Comparison of ENCODE assay signal across 11 cellular contexts in the genomic region with DNA sequence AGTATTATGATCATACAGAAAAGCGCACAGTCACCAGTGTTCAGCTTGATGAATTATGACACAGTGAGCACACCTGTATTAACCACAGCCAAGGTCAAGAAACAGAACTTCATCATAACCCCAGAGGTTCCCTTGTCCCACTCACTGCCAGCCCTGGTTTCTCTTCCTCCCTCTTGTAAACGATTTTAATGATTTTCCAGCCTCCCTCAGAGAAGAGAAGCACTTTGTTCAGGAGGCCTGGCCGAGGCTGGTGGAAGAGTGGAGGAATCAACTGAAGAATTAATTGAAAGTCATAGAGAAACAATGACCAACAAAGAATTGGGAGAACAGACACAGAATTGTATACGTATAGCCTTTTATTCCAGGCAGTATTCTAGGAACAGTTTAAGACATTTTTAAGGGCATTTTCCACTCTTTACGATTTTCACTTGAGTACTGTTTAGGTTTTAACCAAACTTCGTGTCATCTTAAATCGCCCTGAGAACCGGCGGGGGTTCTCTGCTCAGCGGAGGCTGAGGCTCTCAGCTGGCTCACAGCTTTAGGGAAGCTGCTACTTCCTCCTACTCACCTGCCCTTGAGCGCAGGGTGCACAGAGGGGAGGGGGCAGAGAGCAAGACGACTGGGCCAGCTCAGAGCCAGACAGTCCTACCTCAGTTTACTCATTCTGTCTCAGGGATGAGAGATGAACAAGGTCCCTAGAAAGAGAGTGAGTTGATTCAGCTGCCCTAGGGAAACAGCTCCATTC.
DNase-seq lines count a peak whose midpoint lies in the region; ATAC-seq and TF ChIP-seq lines count a peak whose summit lies in the region.
"Had no signal": no experiment of that assay in that cellular context is flagged by ENCODE, and none has a peak within 500 bp of the region (broad histone marks: within the 10 kb centered on the region; RNA-seq: fewer than 3 reads in every experiment).

No MANE protein-coding gene starts in this region.

- H3K36me3 ChIP-seq in tibial nerve (no peaks in the 10 kb centered on the region), thyroid gland (no peaks in the 10 kb centered on the region)

- peaks cover 54% of the 10 kb centered on the region for H3K4me1 Mint-ChIP-seq in activated naive CD8-positive, alpha-beta T cell (ENCODE audit: low read depth)

- no peak for TF ChIP-seq CTCF in tibial nerve (IDR thresholded peaks at IDR 0.05)
- TF ChIP-seq CTCF in thyroid gland (IDR thresholded peaks at IDR 0.05), result no peak

- H3K27ac ChIP-seq in tibial nerve (no peak overlapping the region), thyroid gland (no peak overlapping the region)
- H3K27ac ChIP-seq: body of pancreas, parathyroid adenoma had no signal

- peak; percentile 43 for ATAC-seq in GM18508 (IDR thresholded peaks at IDR 0.05; ENCODE audit: insufficient read depth, unreplicated experiment)
- ATAC-seq in GM21381 (IDR thresholded peaks at IDR 0.05; ENCODE audit: unreplicated experiment), result peak; percentile 50
- peak; percentile 49 for ATAC-seq in HG03196 (IDR thresholded peaks at IDR 0.05; ENCODE audit: unreplicated experiment)
- ATAC-seq: body of pancreas had no signal

- intact Hi-C loops in thyroid gland (cut with DNase I), result no loop called here

- H3K4me1 ChIP-seq in tibial nerve, result no peaks in the 10 kb centered on the region
- no peaks in the 10 kb centered on the region for H3K4me1 ChIP-seq in thyroid gland
- H3K4me1 ChIP-seq: body of pancreas, parathyroid adenoma had no signal

- no peaks in the 10 kb centered on the region for H3K27me3 Mint-ChIP-seq in activated naive CD8-positive, alpha-beta T cell
- H3K27me3 Mint-ChIP-seq: T-cell had no signal

- peak overlapping the region; percentile 15 for H3K4me3 Mint-ChIP-seq in activated naive CD8-positive, alpha-beta T cell

- WGBS in tibial nerve, 2 donors, result 52 to 65% methylated on average over 12 of the region's 12 CpGs
- WGBS in thyroid gland, 2 donors, result 81 to 82% methylated on average over 12 of the region's 12 CpGs

- H3K4me3 ChIP-seq in tibial nerve (no peak overlapping the region), thyroid gland (replicated peaks in 1 of 3) (no peak overlapping the region)
- H3K4me3 ChIP-seq: body of pancreas had no signal

- H3K27me3 ChIP-seq in tibial nerve, result no peaks in the 10 kb centered on the region
- H3K27me3 ChIP-seq in thyroid gland, result no peaks in the 10 kb centered on the region
- H3K27me3 ChIP-seq: body of pancreas had no signal

- no peak for TF ChIP-seq EP300 in tibial nerve (IDR thresholded peaks at IDR 0.05)

- no peaks in the 10 kb centered on the region for H3K36me3 Mint-ChIP-seq in activated naive CD8-positive, alpha-beta T cell
- H3K36me3 Mint-ChIP-seq: T-cell had no signal

- H3K9me3 Mint-ChIP-seq in activated naive CD8-positive, alpha-beta T cell (ENCODE audit: low read depth), result no peaks in the 10 kb centered on the region

- TF ChIP-seq POLR2A in tibial nerve (IDR thresholded peaks at IDR 0.05), result no peak
- no peak for TF ChIP-seq POLR2A in thyroid gland (IDR thresholded peaks at IDR 0.05)

- DNase-seq in tibial nerve (ENCODE audit: low spot score in 2 of 2), result no peak
- no peak for DNase-seq in thyroid gland
- no peak for DNase-seq in UCSD-AML1 (lab: John Stamatoyannopoulos, UW; ENCODE audit: unreplicated experiment)
- no peak for DNase-seq in middle frontal gyrus (ENCODE audit: extremely low spot score, low spot score)
- DNase-seq: body of pancreas, T-cell had no signal

- H3K9me3 ChIP-seq in tibial nerve (peaks cover 0 to 11% (median 0%) of the 10 kb centered on the region in 4 donors), thyroid gland (no peaks in the 10 kb centered on the region)
- H3K9me3 ChIP-seq: body of pancreas had no signal

- H3K27ac Mint-ChIP-seq in activated naive CD8-positive, alpha-beta T cell, result peak overlapping the region; percentile 87
